8 cellular contexts compared by ENCODE assay signal in the genomic region with DNA sequence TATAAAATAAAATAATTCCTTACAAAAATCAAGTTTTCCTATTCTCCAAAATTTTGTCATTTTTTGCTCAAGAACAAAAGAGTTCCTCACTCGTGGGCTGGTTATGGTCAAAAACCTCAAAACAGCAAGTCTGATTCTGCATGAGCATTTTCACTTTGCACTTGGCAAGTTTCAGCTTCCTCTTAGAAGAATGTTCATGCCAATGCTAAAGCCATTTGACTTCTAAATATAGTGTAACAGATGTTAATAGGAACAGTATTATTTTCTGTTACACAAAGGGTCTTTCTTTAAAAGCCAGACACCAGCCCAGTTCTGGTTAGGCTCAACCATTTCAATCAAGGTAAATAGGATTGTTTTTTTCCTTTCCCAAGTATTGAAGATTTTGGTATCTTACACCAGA.
A peak's percentile ranks its signal among the peaks of the same experiment; 100 is the strongest.
DNase-seq lines count a peak whose midpoint lies in the region; ATAC-seq lines count a peak whose summit lies in the region.

No MANE protein-coding gene starts in this region.

- H3K4me1 Mint-ChIP-seq in naive thymus-derived CD8-positive, alpha-beta T cell, result peaks cover 0 to 6% (median 0%) of the 10 kb centered on the region in 4 donors

- ATAC-seq in GM19035 (IDR thresholded peaks at IDR 0.05; ENCODE audit: unreplicated experiment), result peak; percentile 73
- ATAC-seq in HG02642 (IDR thresholded peaks at IDR 0.05; ENCODE audit: poor library complexity, unreplicated experiment), result peak; percentile 79
- peak; percentile 63 for ATAC-seq in HG03571 (IDR thresholded peaks at IDR 0.05; ENCODE audit: unreplicated experiment)
- ATAC-seq in naive thymus-derived CD8-positive, alpha-beta T cell, result no peak

- peaks cover 0 to 2% (median 0%) of the 10 kb centered on the region in 9 donors for H3K9me3 Mint-ChIP-seq in naive thymus-derived CD8-positive, alpha-beta T cell

- peaks cover 0 to 11% (median 4%) of the 10 kb centered on the region in 5 donors for H3K27me3 Mint-ChIP-seq in naive thymus-derived CD8-positive, alpha-beta T cell

- POLR2A ChIA-PET in naive thymus-derived CD8-positive, alpha-beta T cell (lab: Charles Lee), result no interaction called here

- no peaks in the 10 kb centered on the region for H3K36me3 Mint-ChIP-seq in naive thymus-derived CD8-positive, alpha-beta T cell

- no peak overlapping the region for H3K4me3 Mint-ChIP-seq in naive thymus-derived CD8-positive, alpha-beta T cell

- DNase-seq in pons (ENCODE audit: low spot score) (peak; percentile 60), NCI-H1105 treated with DMSO at 0.1 percent for 48 hours (lab: John Stamatoyannopoulos, UW) (no peak), T1000 (lab: John Stamatoyannopoulos, UW) (no peak)
- no peak for DNase-seq in activated CD4-positive, alpha-beta T cell treated with anti-CD3 and anti-CD28 coated beads, Interleukin-2, amount 50 U/mL, for 4 hours
- DNase-seq in naive thymus-derived CD8-positive, alpha-beta T cell, result no peak

- H3K27ac Mint-ChIP-seq in naive thymus-derived CD8-positive, alpha-beta T cell, result no peak overlapping the region

Comparison
In these comparisons a context has a peak if more than half of its experiments do, and no peak if none do; other contexts are left out.
1. ATAC-seq: peak in GM19035 (single experiment), HG02642 (single experiment) and HG03571 (single experiment); none in naive thymus-derived CD8-positive, alpha-beta T cell (0 of 2).